In genomic region chr20:53713328-53714056, GRCh38 we compare ENCODE assay signal across 3 cellular contexts.
TF ChIP-seq lines count a peak whose summit lies in the region.

No MANE protein-coding gene starts in this region.

TF ChIP-seq in HEK293, 187 proteins besides CTCF, POLR2A, EP300 and RAD21 (continued from another document):
- TF ChIP-seq PRDM10 (tag by site-specific recombination; IDR thresholded peaks at IDR 0.05): no peak
- no peak for TF ChIP-seq ZNF292 (tag by site-specific recombination; IDR thresholded peaks at IDR 0.05; ENCODE audit: borderline replicate concordance, low read depth)
- TF ChIP-seq SP7 (tag by site-specific recombination; IDR thresholded peaks at IDR 0.05): no peak
- no peak for TF ChIP-seq ZNF510 (tag by site-specific recombination; IDR thresholded peaks at IDR 0.05; ENCODE audit: insufficient replicate concordance)
- TF ChIP-seq ZNF596 (tag by site-specific recombination; IDR thresholded peaks at IDR 0.05): no peak
- TF ChIP-seq REPIN1 (tag by site-specific recombination; IDR thresholded peaks at IDR 0.05; ENCODE audit: low read depth): no peak
- TF ChIP-seq ZNF133 (tag by site-specific recombination; IDR thresholded peaks at IDR 0.05): no peak
- peak; percentile 92 for TF ChIP-seq SCRT2 (tag by site-specific recombination; IDR thresholded peaks at IDR 0.05)
- TF ChIP-seq ZNF654 (tag by site-specific recombination; IDR thresholded peaks at IDR 0.05; ENCODE audit: low read depth): no peak
- TF ChIP-seq ZNF302 (tag by site-specific recombination; IDR thresholded peaks at IDR 0.05; ENCODE audit: low read depth): no peak
- no peak for TF ChIP-seq ZBTB17 (tag by site-specific recombination; IDR thresholded peaks at IDR 0.05)
- TF ChIP-seq ZNF366 (tag by site-specific recombination; conservative IDR thresholded peaks at IDR 0.05): no peak
- no peak for TF ChIP-seq ZFP69B (tag by site-specific recombination; IDR thresholded peaks at IDR 0.05)
- TF ChIP-seq ZNF514 (tag by site-specific recombination; IDR thresholded peaks at IDR 0.05): no peak

TF ChIP-seq in K562, 482 proteins besides CTCF, POLR2A, EP300 and RAD21:
- TF ChIP-seq ZBTB11 (CRISPR knock-in tag; IDR thresholded peaks at IDR 0.05): peak in 1 of 3 experiments; percentile 90; a peak in 2 of 6 replicates
- 0 out of 2 replicates have a peak, but pooled peaks have one; percentile 27 for TF ChIP-seq ZBTB7A (IDR thresholded peaks at IDR 0.05; ENCODE audit: borderline replicate concordance, control insufficient read depth, low read depth, low read length)
- no peak for TF ChIP-seq TAL1 (IDR thresholded peaks at IDR 0.05)

TF ChIP-seq in HepG2, 621 proteins besides CTCF, POLR2A, EP300 and RAD21 (continued from another document and continues in another):
- no peak for TF ChIP-seq STAT6 (CRISPR knock-in tag; IDR thresholded peaks at IDR 0.05; ENCODE audit: borderline replicate concordance)
- no peak for TF ChIP-seq ZNF468 (CRISPR knock-in tag; IDR thresholded peaks at IDR 0.05)
- no peak for TF ChIP-seq SOX13 (IDR thresholded peaks at IDR 0.05)
- no peak for TF ChIP-seq SOX13 (CRISPR knock-in tag; conservative IDR thresholded peaks at IDR 0.05 in 1 of 2, IDR thresholded peaks at IDR 0.05 in 1 of 2)
- TF ChIP-seq ZNF280B (CRISPR knock-in tag; IDR thresholded peaks at IDR 0.05; ENCODE audit: borderline replicate concordance): no peak
- TF ChIP-seq FOSL2 (CRISPR knock-in tag; IDR thresholded peaks at IDR 0.05): no peak
- TF ChIP-seq ZNF260 (CRISPR knock-in tag; IDR thresholded peaks at IDR 0.05; ENCODE audit: borderline replicate concordance, low read depth): no peak
- 0 out of 2 replicates have a peak, but pooled peaks have one; percentile 30 for TF ChIP-seq ZUFSP (CRISPR knock-in tag; IDR thresholded peaks at IDR 0.05; ENCODE audit: borderline replicate concordance)
- no peak for TF ChIP-seq HHEX (CRISPR knock-in tag; IDR thresholded peaks at IDR 0.05)
- TF ChIP-seq ZNF773 (CRISPR knock-in tag; IDR thresholded peaks at IDR 0.05; ENCODE audit: borderline replicate concordance): no peak
- TF ChIP-seq RCOR2 (CRISPR knock-in tag; IDR thresholded peaks at IDR 0.05): no peak
- TF ChIP-seq SPEN (CRISPR knock-in tag; IDR thresholded peaks at IDR 0.05; ENCODE audit: low read depth): no peak
- peak; percentile 49; the same call in 1 of the 2 replicates for TF ChIP-seq ZNF3 (CRISPR knock-in tag; IDR thresholded peaks at IDR 0.05)
- no peak for TF ChIP-seq GRHL1 (CRISPR knock-in tag; conservative IDR thresholded peaks at IDR 0.05)
- no peak for TF ChIP-seq ATAD3A (CRISPR knock-in tag; IDR thresholded peaks at IDR 0.05)
- no peak for TF ChIP-seq MTF1 (CRISPR knock-in tag; IDR thresholded peaks at IDR 0.05)
- TF ChIP-seq SP140L (CRISPR knock-in tag; IDR thresholded peaks at IDR 0.05; ENCODE audit: borderline replicate concordance): no peak
- TF ChIP-seq POLR2G (IDR thresholded peaks at IDR 0.05; ENCODE audit: low read depth, low read length): no peak
- no peak for TF ChIP-seq ZNF510 (CRISPR knock-in tag; IDR thresholded peaks at IDR 0.05; ENCODE audit: low read depth)
- TF ChIP-seq PPARG (CRISPR knock-in tag; conservative IDR thresholded peaks at IDR 0.05): no peak
- no peak for TF ChIP-seq ZNF616 (CRISPR knock-in tag; IDR thresholded peaks at IDR 0.05; ENCODE audit: low read depth)
- no peak for TF ChIP-seq RBFOX2 (IDR thresholded peaks at IDR 0.05; ENCODE audit: low read depth, low read length)
- TF ChIP-seq ARID4A (CRISPR knock-in tag; IDR thresholded peaks at IDR 0.05; ENCODE audit: borderline replicate concordance): no peak
- no peak for TF ChIP-seq SRF (IDR thresholded peaks at IDR 0.05; ENCODE audit: low read depth, low read length)
- peak; percentile 11; the same call in 1 of the 2 replicates for TF ChIP-seq ZNF687 (CRISPR knock-in tag; IDR thresholded peaks at IDR 0.05)
- no peak for TF ChIP-seq LRRFIP1 (CRISPR knock-in tag; conservative IDR thresholded peaks at IDR 0.05)
- no peak for TF ChIP-seq SUZ12 (IDR thresholded peaks at IDR 0.05; ENCODE audit: low read depth, low read length)
- no peak for TF ChIP-seq ZNF766 (CRISPR knock-in tag; IDR thresholded peaks at IDR 0.05; ENCODE audit: borderline replicate concordance)
- no peak for TF ChIP-seq ZNF251 (CRISPR knock-in tag; IDR thresholded peaks at IDR 0.05)
- no peak for TF ChIP-seq TERF1 (CRISPR knock-in tag; IDR thresholded peaks at IDR 0.05)
